ENCODE assay signal across 18 cellular contexts in the genomic region with DNA sequence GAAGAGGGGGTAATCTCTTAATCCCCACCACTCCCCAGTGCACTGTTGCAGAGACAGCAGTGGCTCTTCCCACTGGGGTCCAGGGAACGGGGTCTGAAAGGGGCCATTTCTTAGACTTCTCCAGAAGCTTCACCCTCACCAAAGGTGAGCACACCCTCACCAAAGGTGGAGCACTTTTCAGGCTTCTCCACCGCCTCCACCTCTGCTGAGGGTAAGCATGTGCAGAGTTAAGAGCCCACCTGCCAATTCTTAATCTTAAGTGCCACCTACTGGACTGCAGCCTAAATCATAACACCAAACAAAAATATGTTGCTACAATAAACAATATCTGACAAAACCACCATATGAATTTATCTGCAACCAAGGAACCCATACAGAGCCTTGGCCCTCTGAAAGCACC. TPM values are rescaled to one million over a fixed set of nuclear protein-coding genes. Genes with fewer than 3 reads are reported as not detected.
A peak's percentile ranks its signal among the peaks of the same experiment; 100 is the strongest.
DNase-seq lines count a peak whose midpoint lies in the region; ATAC-seq, FAIRE-seq and TF ChIP-seq lines count a peak whose summit lies in the region.
"Had no signal": no experiment of that assay in that cellular context is flagged by ENCODE, and none has a peak within 500 bp of the region (broad histone marks: within the 10 kb centered on the region; RNA-seq: fewer than 3 reads in every experiment).

No MANE protein-coding gene starts in this region.

- SMC1A ChIA-PET in GM12878 (lab: Charles Lee; ENCODE audit: uncharacterized antibody, unreplicated experiment), result no interaction called here

- no peak for TF ChIP-seq EP300 in GM12878 (IDR thresholded peaks at IDR 0.05; ENCODE audit: borderline replicate concordance in 1 of 2, control insufficient read depth in 1 of 2, low read depth in 2 of 2, low read length in 2 of 2)

- H3K4me2 ChIP-seq in GM12878 (ENCODE audit: control insufficient read depth, insufficient read depth) (no peak overlapping the region), GM23248 (ENCODE audit: unreplicated experiment) (no peak overlapping the region), mammary epithelial cell (ENCODE audit: insufficient read depth, low read depth, low read length) (no peak overlapping the region)
- H3K4me2 ChIP-seq: KMS-11, PC-9 had no signal

- H3F3A ChIP-seq in GM23248 (ENCODE audit: insufficient read depth), result no peaks in the 10 kb centered on the region

- in situ Hi-C loops in GM12878 (cut with MboI), result no loop called here
- in situ Hi-C loops in GM23248 (cut with MboI), result no loop called here
- in situ Hi-C loops in mammary epithelial cell (cut with MboI; ENCODE audit: low sequenced_read_pairs in 2 of 2), result no loop called here

- no TSS peak for BruUV-seq in GM12878 (replicated peaks; lab: Mats Ljungman, UMichigan)
- BruUV-seq in mammary epithelial cell (replicated peaks; lab: Mats Ljungman, UMichigan), result no TSS peak

- H3K9ac ChIP-seq in GM12878 (ENCODE audit: control insufficient read depth, insufficient read depth, low read length) (no peak overlapping the region), GM23248 (no peak overlapping the region), mammary epithelial cell (ENCODE audit: insufficient read depth, low read length) (no peak overlapping the region)
- H3K9ac ChIP-seq: KMS-11 had no signal

- RAD21 ChIA-PET in GM12878 (lab: Charles Lee; ENCODE audit: unreplicated experiment), result no interaction called here

- H4K20me1 ChIP-seq in GM12878 (ENCODE audit: control insufficient read depth, insufficient read depth), result no peaks in the 10 kb centered on the region; the same call in 1 of the 2 replicates
- peaks cover 10% of the 10 kb centered on the region; the same call in 1 of the 2 replicates for H4K20me1 ChIP-seq in GM23248 (ENCODE audit: insufficient read depth)
- H4K20me1 ChIP-seq in mammary epithelial cell (ENCODE audit: insufficient read depth, low read length), result no peaks in the 10 kb centered on the region

- no peaks in the 10 kb centered on the region for H3K27me3 ChIP-seq in GM12878 (replicated peaks in 1 of 2; ENCODE audit: control insufficient read depth in 2 of 2, insufficient read depth in 2 of 2, low read length in 1 of 2)
- no peaks in the 10 kb centered on the region for H3K27me3 ChIP-seq in GM23248 (replicated peaks; ENCODE audit: insufficient read depth)
- H3K27me3 ChIP-seq in mammary epithelial cell (ENCODE audit: insufficient read depth, low read length), result no peaks in the 10 kb centered on the region
- H3K27me3 ChIP-seq: MG63 had no signal

- no peak for FAIRE-seq in GM12878 (lab: Jason Lieb, UNC)
- FAIRE-seq: GM12892, H54, HepG2 had no signal

- POLR2A ChIA-PET in GM12878 (lab: Charles Lee), result no interaction called here

- H3K79me2 ChIP-seq in GM12878 (ENCODE audit: control insufficient read depth, insufficient read depth, low read length), result no peaks in the 10 kb centered on the region; the same call in none of the 2 replicates
- H3K79me2 ChIP-seq in GM23248 (ENCODE audit: insufficient read depth), result peaks cover 100% of the 10 kb centered on the region
- H3K79me2 ChIP-seq in mammary epithelial cell (ENCODE audit: insufficient read depth, low read length), result peaks cover 97% of the 10 kb centered on the region

- H3K9me3 ChIP-seq in GM12878 (replicated peaks; ENCODE audit: control insufficient read depth, insufficient read depth, low read length) (peaks cover 3% of the 10 kb centered on the region; the same call in 2 of the 3 replicates), GM23248 (ENCODE audit: low read depth) (peaks cover 8% of the 10 kb centered on the region), mammary epithelial cell (replicated peaks; ENCODE audit: insufficient read depth, low read length) (peaks cover 11% of the 10 kb centered on the region)

- H3K4me1 ChIP-seq in GM12878 (ENCODE audit: control insufficient read depth, insufficient read depth, low read length) (no peaks in the 10 kb centered on the region), GM23248 (ENCODE audit: insufficient read depth) (no peaks in the 10 kb centered on the region), mammary epithelial cell (ENCODE audit: insufficient read depth, low read length) (no peaks in the 10 kb centered on the region)

- TF ChIP-seq POLR2A in GM12878 (IDR thresholded peaks at IDR 0.05; ENCODE audit: low read depth, low read length), result no peak

- H3K4me3 ChIP-seq in GM12878 (no peak overlapping the region), GM23248 (no peak overlapping the region), mammary epithelial cell (replicated peaks in 1 of 3; ENCODE audit: insufficient read depth in 1 of 3, low read depth in 2 of 3, low read length in 3 of 3) (no peak overlapping the region)
- H3K4me3 ChIP-seq: MG63, PC-9 had no signal

- H3K36me3 ChIP-seq in GM12878 (ENCODE audit: control insufficient read depth in 2 of 2, insufficient read depth in 2 of 2, low read length in 1 of 2) (no peaks in the 10 kb centered on the region), GM23248 (ENCODE audit: low read depth) (no peaks in the 10 kb centered on the region; the same call in 1 of the 2 replicates), mammary epithelial cell (ENCODE audit: insufficient read depth, low read length) (no peaks in the 10 kb centered on the region)
- H3K36me3 ChIP-seq: MG63 had no signal

- intact Hi-C loops in GM12878 (cut with micrococcal nuclease; ENCODE audit: unreplicated experiment), result no loop called here
- intact Hi-C loops in mammary epithelial cell (cut with micrococcal nuclease), result no loop called here

- DNase-seq in COR-L47 (lab: John Stamatoyannopoulos, UW) (peak; percentile 1), D341Med (ENCODE audit: low spot score) (peak; percentile 38), NAMALWA (ENCODE audit: low spot score) (peak; percentile 16), GM12878 (ENCODE audit: low read depth, low spot score) (no peak), caudate nucleus (lab: John Stamatoyannopoulos, UW) (no peak), GM23248 (no peak), mammary epithelial cell (no peak)
- DNase-seq: CD4-positive, CD25-positive, alpha-beta regulatory T cell; DMS53; MG63; NCI-H1092 treated with DMSO at 0.1 percent for 48 hours; NCI-H2107; NCI-H526 treated with DMSO at 0.1 percent for 48 hours; PC-9 had no signal

- no peak for ATAC-seq in GM12878
- ATAC-seq: HepG2 had no signal

- TF ChIP-seq RAD21 in GM12878 (IDR thresholded peaks at IDR 0.05; ENCODE audit: insufficient read depth, low read depth, low read length), result peak; percentile 43

- WGBS in GM12878 (ENCODE audit: insufficient coverage, insufficient replicate concordance, low lambda C conversion rate, missing lambda C conversion rate), result 95% methylated on average over 2 of the region's 2 CpGs
- 88 to 96% methylated on average over 2 of the region's 2 CpGs for WGBS in GM23248 (ENCODE audit: low coverage in 1 of 2, low lambda C conversion rate in 2 of 2, missing lambda C conversion rate in 2 of 2), 2 experiments
- 100% methylated on average over 2 of the region's 2 CpGs for WGBS in mammary epithelial cell (ENCODE audit: low coverage, missing lambda C conversion rate)

- no peaks in the 10 kb centered on the region for H3K9me2 ChIP-seq in GM23248 (ENCODE audit: insufficient read depth)

- H3K27ac ChIP-seq in GM12878 (ENCODE audit: control insufficient read depth, insufficient read depth) (no peak overlapping the region), caudate nucleus (ENCODE audit: low read depth, low read length) (no peak overlapping the region), GM23248 (no peak overlapping the region), mammary epithelial cell (ENCODE audit: insufficient read depth, low read depth, low read length) (no peak overlapping the region)
- H3K27ac ChIP-seq: KMS-11, PC-9 had no signal

- CTCF ChIA-PET in GM12878 (lab: Yijun Ruan, JAX) (interaction anchor here (1.8 kb wide), 1 partner anchor 143 kb away, joined by 8 read pairs; no protein-coding TSS in a partner anchor), mammary epithelial cell (lab: Charles Lee; ENCODE audit: low non-redundant PET) (no interaction called here)

- TF ChIP-seq CTCF in GM12878 (IDR thresholded peaks at IDR 0.05 in 2 of 3, conservative IDR thresholded peaks at IDR 0.05 in 1 of 3; ENCODE audit: control insufficient read depth in 2 of 3, extremely low read depth in 1 of 3, insufficient read depth in 1 of 3, low read depth in 3 of 3, low read length in 3 of 3) (peak in 1 of 3 experiments; percentile 16; a peak in 2 of 6 replicates), mammary epithelial cell (conservative IDR thresholded peaks at IDR 0.05 in 1 of 2, IDR thresholded peaks at IDR 0.05 in 1 of 2; ENCODE audit: extremely low read depth in 1 of 2, insufficient read depth in 1 of 2, low read depth in 1 of 2, low read length in 2 of 2) (no peak)

- dilution Hi-C loops in mammary epithelial cell (cut with HindIII; ENCODE audit: low sequenced_read_pairs), result no loop called here

- H2AFZ ChIP-seq in GM12878 (ENCODE audit: control insufficient read depth, low read depth, low read length) (no peak overlapping the region), GM23248 (no peak overlapping the region), mammary epithelial cell (ENCODE audit: low read depth, low read length) (no peak overlapping the region)
- H2AFZ ChIP-seq: PC-9 had no signal

TF ChIP-seq in GM12878, 131 proteins besides CTCF, POLR2A, EP300 and RAD21 (continues in another document):
- no peak for TF ChIP-seq ZNF24 (IDR thresholded peaks at IDR 0.05)
- TF ChIP-seq ZNF274 (IDR thresholded peaks at IDR 0.05; ENCODE audit: insufficient read depth, insufficient read length), result no peak

RNA-seq across cellular contexts. Expression of gene SNX13, which starts 27.0 kb away (rescaled TPM):
- total RNA-seq in GM12878 (2013; cell fraction: nucleolus; rRNA removed), result 77.3 and 79.6 TPM in 2 replicates
- total RNA-seq in GM12878 (2014; rRNA removed), result 11.0 and 11.3 TPM in 2 replicates
- 12.9 and 14.3 TPM in 2 replicates for total RNA-seq in GM12878 (2014; rRNA removed; fragmentation: Illumina TruSeq; extraction: Trizol)
- 10.8 and 14.1 TPM in 2 replicates for total RNA-seq in GM12878 (2021)
- polyA plus RNA-seq in GM12878 (2011; ENCODE audit: low read depth), result 2.6 TPM
- polyA plus RNA-seq in GM12878 (2011; rRNA removed), result 17.1 and 28.8 TPM in 2 replicates
- polyA plus RNA-seq in GM12878 (2011; cell fraction: cytosol; rRNA removed), result 7.5 and 7.9 TPM in 2 replicates
- polyA plus RNA-seq in GM12878 (2011; cell fraction: nucleus; rRNA removed), result 19.5 and 22.5 TPM in 2 replicates
- 4.5 and 7.9 TPM in 2 replicates for polyA plus RNA-seq in GM12878 (2012)
- 8.4 and 11.1 TPM in 2 replicates for polyA plus RNA-seq in GM12878 (2014; fragmentation: Illumina TruSeq; extraction: Trizol)
- polyA plus RNA-seq in GM12878 (2014; fragmentation: Nextera tagmentation; extraction: Ambion mirVana), result 1 to 10 TPM; 2.2 to 2.8 TPM
- 7.1 and 12.7 TPM in 2 replicates for polyA plus RNA-seq in GM12878 (2014; rRNA removed)
- polyA plus RNA-seq in GM12878 (2016; fragmentation: Nextera tagmentation; extraction: Ambion mirVana), result 10 to 100 TPM; 13.3 to 14.8 TPM
- polyA minus RNA-seq in GM12878 (2011; rRNA and poly(A)+ RNA removed), result 18.1 and 27.3 TPM in 2 replicates
- polyA minus RNA-seq in GM12878 (2011; cell fraction: cytosol; rRNA and poly(A)+ RNA removed), result 5.8 and 7.1 TPM in 2 replicates
- 41.1 and 60.9 TPM in 2 replicates for polyA minus RNA-seq in GM12878 (2011; cell fraction: nucleus; rRNA and poly(A)+ RNA removed)
- total RNA-seq in GM23248 (2014; rRNA removed; shearing (Covaris generic)), result 34.2 and 50.8 TPM in 2 replicates
- 21.0 and 21.8 TPM in 2 replicates for polyA plus RNA-seq in GM23248 (2016; fragmentation: Nextera tagmentation; extraction: Ambion mirVana)
- total RNA-seq in mammary epithelial cell, result 10 to 100 TPM; 35.5 to 62.8 TPM
- 11.1 TPM for polyA plus RNA-seq in mammary epithelial cell
- 62.3 TPM for polyA minus RNA-seq in mammary epithelial cell

Comparison
In these comparisons a context has a peak if more than half of its experiments do, and no peak if none do; other contexts are left out.
1. DNase-seq: peak in COR-L47 (single experiment), D341Med (single experiment) and NAMALWA (single experiment); none in GM12878 (single experiment), caudate nucleus (0 of 61), GM23248 (single experiment) and mammary epithelial cell (single experiment).